Comparison of ENCODE assay signal across 8 cellular contexts in genomic region chr6:26553739-26554668, GRCh38.
A peak's percentile ranks its signal among the peaks of the same experiment; 100 is the strongest.
DNase-seq lines count a peak whose midpoint lies in the region; ATAC-seq lines count a peak whose summit lies in the region.

No MANE protein-coding gene starts in this region.

- DNase-seq in AG08396 (ENCODE audit: low spot score) (peak; percentile 71), HS-5 (ENCODE audit: low read depth) (peak; percentile 83), NOMO-1 treated with DMSO at 0.1 percent for 48 hours (lab: John Stamatoyannopoulos, UW; ENCODE audit: unreplicated experiment) (peak; percentile 85), epithelial cell of prostate (ENCODE audit: low read depth, low spot score) (peak; percentile 79)
- peak; percentile 64 for DNase-seq in activated CD8-positive, alpha-beta memory T cell treated with anti-CD3 and anti-CD28 coated beads, Interleukin-2, amount 50 U/mL, for 24 hours (ENCODE audit: extremely low read depth)
- DNase-seq in stimulated activated CD8-positive, alpha-beta memory T cell treated with anti-CD3 and anti-CD28 coated beads, Interleukin-7, amount 100 ng/mL, for 24 hours (ENCODE audit: low read depth): peak; percentile 65

- ATAC-seq in GM19023 (IDR thresholded peaks at IDR 0.05; ENCODE audit: unreplicated experiment): peak; percentile 53

- H3K9ac ChIP-seq in muscle layer of colon (ENCODE audit: low read length): peak overlapping the region; percentile 63

- H3K4me3 ChIP-seq in muscle layer of colon (ENCODE audit: low read depth in 1 of 2, low read length in 2 of 2): peak overlapping the region; percentile 53 to 88

- H3K27me3 ChIP-seq in muscle layer of colon (ENCODE audit: control insufficient read depth in 1 of 2, insufficient read depth in 2 of 2, low read length in 2 of 2): no peaks in the 10 kb centered on the region

- H3K27ac ChIP-seq in epithelial cell of prostate (peak overlapping the region; percentile 67), muscle layer of colon (ENCODE audit: low read depth, low read length) (peak overlapping the region; percentile 72)

- no peaks in the 10 kb centered on the region for H3K36me3 ChIP-seq in muscle layer of colon (ENCODE audit: insufficient read depth, low read length)

- H3K4me1 ChIP-seq in muscle layer of colon (ENCODE audit: insufficient read depth, low read length): peaks cover 10% of the 10 kb centered on the region

- H3K9me3 ChIP-seq in muscle layer of colon (ENCODE audit: low read length): no peaks in the 10 kb centered on the region

Comparison
In these comparisons a context has a peak if more than half of its experiments do, and no peak if none do; other contexts are left out.
1. Peak in every context shown above with its lines: DNase-seq, ATAC-seq, H3K4me3 ChIP-seq and H3K27ac ChIP-seq.